ENCODE assay signal across 1 cellular context in genomic region chr20:63903796-63904570, GRCh38.
TF ChIP-seq lines count a peak whose summit lies in the region.

No MANE protein-coding gene starts in this region.

TF ChIP-seq in GM23338, 12 proteins besides CTCF, POLR2A, EP300 and RAD21 (continued from another document):
- TF ChIP-seq ZNF462 (CRISPR knock-in tag; IDR thresholded peaks at IDR 0.05), result no peak
- no peak for TF ChIP-seq EZH2 (IDR thresholded peaks at IDR 0.05; ENCODE audit: low read depth, unreplicated experiment)
- no peak for TF ChIP-seq ZNF114 (CRISPR knock-in tag; IDR thresholded peaks at IDR 0.05)
- no peak for TF ChIP-seq CREB1 (CRISPR knock-in tag; IDR thresholded peaks at IDR 0.05; ENCODE audit: low read depth)
- no peak for TF ChIP-seq ZNF331 (CRISPR knock-in tag; IDR thresholded peaks at IDR 0.05; ENCODE audit: low read depth)
- no peak for TF ChIP-seq POLR2AphosphoS5 (IDR thresholded peaks at IDR 0.05; ENCODE audit: low read depth)
- no peak for TF ChIP-seq JUNB (IDR thresholded peaks at IDR 0.05; ENCODE audit: unreplicated experiment)
